16 cellular contexts compared by ENCODE assay signal in genomic region chr2:10783421-10783820, GRCh38.
"Had no signal": no experiment of that assay in that cellular context is flagged by ENCODE, and none has a peak within 500 bp of the region (broad histone marks: within the 10 kb centered on the region; RNA-seq: fewer than 3 reads in every experiment).

No MANE protein-coding gene starts in this region.

- H3K4me1 Mint-ChIP-seq: activated naive CD8-positive, alpha-beta T cell treated with anti-CD3 and anti-CD28 coated beads, Interleukin-2, amount 10 ng/mL, durations not matched to agents 7 days and 5 days; neural crest cell had no signal

- ATAC-seq: activated T-cell treated with anti-CD3 and anti-CD28 coated beads, Interleukin-2, amount 50 U/mL, for 4 hours; gastroesophageal sphincter had no signal

- H3K4me3 Mint-ChIP-seq: activated CD4-positive, alpha-beta memory T cell treated with anti-CD3 and anti-CD28 coated beads for 36 hours; activated naive CD8-positive, alpha-beta T cell treated with anti-CD3 and anti-CD28 coated beads, Interleukin-2, amount 10 ng/mL, durations not matched to agents 7 days and 5 days; activated T-cell treated with anti-CD3 and anti-CD28 coated beads, Interleukin-2, amount 50 U/mL, for 4 hours; neural crest cell had no signal

- H3K27me3 ChIP-seq: gastroesophageal sphincter, right atrium auricular region, tibial nerve, vagina had no signal

- H3K27ac ChIP-seq: gastroesophageal sphincter, right atrium auricular region, tibial nerve, vagina had no signal

- H3K9me3 Mint-ChIP-seq: activated CD4-positive, alpha-beta memory T cell treated with anti-CD3 and anti-CD28 coated beads for 36 hours; activated naive CD8-positive, alpha-beta T cell treated with anti-CD3 and anti-CD28 coated beads, Interleukin-2, amount 10 ng/mL, durations not matched to agents 7 days and 5 days; activated T-cell treated with anti-CD3 and anti-CD28 coated beads, Interleukin-2, amount 50 U/mL, for 4 hours; neural crest cell had no signal

- H3K9me3 ChIP-seq: gastroesophageal sphincter, right atrium auricular region, tibial nerve, vagina had no signal

- DNase-seq: activated CD4-positive, alpha-beta memory T cell treated with anti-CD3 and anti-CD28 coated beads for 36 hours; activated CD4-positive, alpha-beta T cell treated with anti-CD3 and anti-CD28 coated beads for 1 hour; activated gamma-delta T cell; activated naive CD8-positive, alpha-beta T cell treated with anti-CD3 and anti-CD28 coated beads, Interleukin-2, amount 10 ng/mL, durations not matched to agents 7 days and 5 days; activated T-cell treated with anti-CD3 and anti-CD28 coated beads, Interleukin-2, amount 50 U/mL, for 4 hours; aorta; cortex of kidney; effector memory CD4-positive, alpha-beta T cell; kidney; small intestine; T-helper 9 cell had no signal

- H3K4me1 ChIP-seq: gastroesophageal sphincter, right atrium auricular region, tibial nerve, vagina had no signal

- H3K27ac Mint-ChIP-seq: activated CD4-positive, alpha-beta memory T cell treated with anti-CD3 and anti-CD28 coated beads for 36 hours; activated naive CD8-positive, alpha-beta T cell treated with anti-CD3 and anti-CD28 coated beads, Interleukin-2, amount 10 ng/mL, durations not matched to agents 7 days and 5 days had no signal

- H3K4me3 ChIP-seq: gastroesophageal sphincter, right atrium auricular region, tibial nerve, vagina had no signal

- H3K27me3 Mint-ChIP-seq: activated CD4-positive, alpha-beta memory T cell treated with anti-CD3 and anti-CD28 coated beads for 36 hours; activated naive CD8-positive, alpha-beta T cell treated with anti-CD3 and anti-CD28 coated beads, Interleukin-2, amount 10 ng/mL, durations not matched to agents 7 days and 5 days had no signal
